ENCODE assay signal across 11 cellular contexts in the genomic region with DNA sequence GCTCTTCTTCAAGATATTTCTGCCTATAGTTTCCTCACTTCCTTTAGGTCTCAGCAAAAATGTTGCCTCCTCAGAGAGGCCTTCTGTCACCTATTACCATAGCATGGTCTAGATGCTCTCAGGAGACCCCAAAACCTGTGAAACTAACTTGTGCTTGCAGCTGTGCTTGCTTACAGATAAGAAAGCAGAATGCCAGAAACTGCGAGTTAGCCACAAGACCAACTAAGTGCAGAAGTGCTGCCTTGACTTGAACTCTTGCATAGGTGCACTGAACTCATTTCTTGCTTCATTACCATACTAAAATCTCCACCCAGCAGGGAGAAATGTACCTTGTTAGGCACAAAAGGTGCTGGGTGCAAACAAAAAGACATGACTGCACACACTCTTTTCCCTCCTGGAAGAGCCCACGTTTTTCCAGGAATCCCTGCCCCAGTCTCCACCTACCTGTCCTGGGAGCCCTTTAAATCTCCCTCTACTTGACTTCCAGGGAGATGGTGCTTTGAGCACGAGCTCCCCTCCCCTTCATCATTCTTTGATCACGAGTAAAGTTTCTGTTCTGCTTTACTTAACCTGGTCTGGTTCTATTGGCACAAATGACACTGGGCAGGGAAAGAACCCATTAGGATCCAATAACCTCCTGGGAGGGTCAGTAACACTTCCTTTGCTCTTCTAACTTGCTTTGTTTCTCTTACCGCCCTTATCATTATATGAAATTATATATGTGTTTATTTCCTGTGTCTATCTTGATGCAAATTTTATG.
DNase-seq lines count a peak whose midpoint lies in the region; ATAC-seq and TF ChIP-seq lines count a peak whose summit lies in the region.
"Had no signal": no experiment of that assay in that cellular context is flagged by ENCODE, and none has a peak within 500 bp of the region (broad histone marks: within the 10 kb centered on the region; RNA-seq: fewer than 3 reads in every experiment).

No MANE protein-coding gene starts in this region.

- H3K4me3 Mint-ChIP-seq in memory B cell = peak overlapping the region; percentile 60

- peak in 1 of 2 donors; percentile 11 for DNase-seq in memory B cell (ENCODE audit: low spot score in 2 of 2)
- DNase-seq in cerebellar nuclear complex (lab: John Stamatoyannopoulos, UW) = no peak
- DNase-seq in C1 segment of cervical spinal cord (lab: John Stamatoyannopoulos, UW) = no peak
- DNase-seq in KBM-7 = no peak
- no peak for DNase-seq in vagina (ENCODE audit: extremely low spot score in 2 of 2)
- DNase-seq: activated T-cell treated with anti-CD3 and anti-CD28 coated beads for 4 hours, DMS 273 treated with DMSO at 0.1 percent for 48 hours had no signal

- no peaks in the 10 kb centered on the region for H3K36me3 ChIP-seq in vagina
- H3K36me3 ChIP-seq: esophagus muscularis mucosa had no signal

- peaks cover 9% of the 10 kb centered on the region for H3K4me1 Mint-ChIP-seq in memory B cell

- no peaks in the 10 kb centered on the region for H3K36me3 Mint-ChIP-seq in memory B cell

- intact Hi-C loops in vagina (cut with DNase I) = no loop called here

- ATAC-seq in GM18909 (IDR thresholded peaks at IDR 0.05; ENCODE audit: poor library complexity, unreplicated experiment) (peak; percentile 78), GM21825 (IDR thresholded peaks at IDR 0.05; ENCODE audit: unreplicated experiment) (peak; percentile 70), HG03280 (IDR thresholded peaks at IDR 0.05; ENCODE audit: unreplicated experiment) (peak; percentile 75), memory B cell (ENCODE audit: low read depth) (peak; percentile 84)

- no peak overlapping the region for H3K27ac Mint-ChIP-seq in memory B cell

- TF ChIP-seq CTCF in vagina (IDR thresholded peaks at IDR 0.05) = no peak

- no peak overlapping the region for H3K4me3 ChIP-seq in vagina
- H3K4me3 ChIP-seq: esophagus muscularis mucosa had no signal

- H3K4me1 ChIP-seq in vagina = peaks cover 6% of the 10 kb centered on the region
- H3K4me1 ChIP-seq: esophagus muscularis mucosa had no signal

- H3K27ac ChIP-seq in vagina = no peak overlapping the region
- H3K27ac ChIP-seq: esophagus muscularis mucosa had no signal

- in situ Hi-C loops in KBM-7 (cut with MboI; ENCODE audit: low pct_unique_long_range_greater_than_20kb, low sequenced_read_pairs) = no loop called here

- H3K27me3 ChIP-seq in vagina = no peaks in the 10 kb centered on the region
- H3K27me3 ChIP-seq: esophagus muscularis mucosa had no signal

- TF ChIP-seq POLR2A in vagina (IDR thresholded peaks at IDR 0.05) = no peak

- H3K9me3 ChIP-seq in vagina = no peaks in the 10 kb centered on the region
- H3K9me3 ChIP-seq: esophagus muscularis mucosa had no signal

- H3K9me3 Mint-ChIP-seq in memory B cell = no peaks in the 10 kb centered on the region

- H3K27me3 Mint-ChIP-seq in memory B cell = peaks cover 10% of the 10 kb centered on the region
